Comparison of ENCODE assay signal across 8 cellular contexts in genomic region chr2:97806738-97807618, GRCh38.
DNase-seq lines count a peak whose midpoint lies in the region; ATAC-seq and TF ChIP-seq lines count a peak whose summit lies in the region.

No MANE protein-coding gene starts in this region.

- no peaks in the 10 kb centered on the region for H3K27me3 Mint-ChIP-seq in Calu3 (ENCODE audit: unreplicated experiment)
- H3K27me3 Mint-ChIP-seq in activated naive CD4-positive, alpha-beta T cell treated with anti-CD3 and anti-CD28 coated beads for 36 hours (ENCODE audit: low read depth): no peaks in the 10 kb centered on the region
- no peaks in the 10 kb centered on the region for H3K27me3 Mint-ChIP-seq in glutamatergic neuron (ENCODE audit: unreplicated experiment)

- 21 to 23% methylated on average over 12 of the region's 12 CpGs for WGBS in upper lobe of left lung, 2 donors

- peak; percentile 81 for TF ChIP-seq CTCF in Calu3 (IDR thresholded peaks at IDR 0.05; ENCODE audit: unreplicated experiment)
- peak; percentile 81 for TF ChIP-seq CTCF in glutamatergic neuron (IDR thresholded peaks at IDR 0.05; ENCODE audit: partially characterized antibody, unreplicated experiment)
- peak; percentile 76 to 89 (median 86) for TF ChIP-seq CTCF in upper lobe of left lung (IDR thresholded peaks at IDR 0.05)

- ATAC-seq in GM21825 (IDR thresholded peaks at IDR 0.05; ENCODE audit: unreplicated experiment) (peak; percentile 74), upper lobe of left lung (ENCODE audit: low FRiP score in 2 of 2) (peak; percentile 91 to 96)

- H3K27me3 ChIP-seq in upper lobe of left lung: no peaks in the 10 kb centered on the region

- H3K4me3 Mint-ChIP-seq in Calu3 (ENCODE audit: low read depth, unreplicated experiment) (no peak overlapping the region), glutamatergic neuron (ENCODE audit: unreplicated experiment) (no peak overlapping the region)
- H3K4me3 Mint-ChIP-seq in activated naive CD4-positive, alpha-beta T cell treated with anti-CD3 and anti-CD28 coated beads for 36 hours: no peak overlapping the region

- no peak for TF ChIP-seq EP300 in upper lobe of left lung (IDR thresholded peaks at IDR 0.05)

- no peaks in the 10 kb centered on the region for H3K4me1 Mint-ChIP-seq in Calu3 (ENCODE audit: low read depth, unreplicated experiment)
- no peaks in the 10 kb centered on the region for H3K4me1 Mint-ChIP-seq in activated naive CD4-positive, alpha-beta T cell treated with anti-CD3 and anti-CD28 coated beads for 36 hours (ENCODE audit: low read depth)
- no peaks in the 10 kb centered on the region for H3K4me1 Mint-ChIP-seq in glutamatergic neuron (ENCODE audit: low read depth, unreplicated experiment)

- H3K9me3 ChIP-seq in upper lobe of left lung: no peaks in the 10 kb centered on the region

- H3K9me3 Mint-ChIP-seq in Calu3 (ENCODE audit: low read depth, unreplicated experiment) (no peaks in the 10 kb centered on the region), glutamatergic neuron (ENCODE audit: unreplicated experiment) (peaks cover 2% of the 10 kb centered on the region)
- H3K9me3 Mint-ChIP-seq in activated naive CD4-positive, alpha-beta T cell treated with anti-CD3 and anti-CD28 coated beads for 36 hours: no peaks in the 10 kb centered on the region

- no peak overlapping the region for H3K27ac ChIP-seq in upper lobe of left lung

- no TSS peak for BruUV-seq in Calu3 (replicated peaks; lab: Mats Ljungman, UMichigan)

- DNase-seq in Calu3 (peak; percentile 80), NCI-H1092 (lab: John Stamatoyannopoulos, UW) (peak; percentile 33), SKM-1 (lab: John Stamatoyannopoulos, UW; ENCODE audit: unreplicated experiment) (peak; percentile 53), glutamatergic neuron (peak; percentile 89), pons (ENCODE audit: low spot score) (peak; percentile 74), upper lobe of left lung (peak; percentile 75 to 87)
- DNase-seq in activated naive CD4-positive, alpha-beta T cell treated with anti-CD3 and anti-CD28 coated beads for 36 hours: peak; percentile 90

- intact Hi-C loops in Calu3 (cut with micrococcal nuclease; ENCODE audit: unreplicated experiment): loop anchor here (2.0 to 10.0 kb wide), 6 partner anchors 140 to 578 kb away; no protein-coding TSS in a partner anchor
- intact Hi-C loops in activated naive CD4-positive, alpha-beta T cell treated with anti-CD3 and anti-CD28 coated beads for 36 hours (cut with micrococcal nuclease): loop anchor here (1.0 to 5.0 kb wide), 6 partner anchors 188 to 1030 kb away; partner anchors contain the start of gene TMEM131

- H3K27ac Mint-ChIP-seq in Calu3 (ENCODE audit: unreplicated experiment): no peak overlapping the region
- H3K27ac Mint-ChIP-seq in activated naive CD4-positive, alpha-beta T cell treated with anti-CD3 and anti-CD28 coated beads for 36 hours: no peak overlapping the region
- no peak overlapping the region for H3K27ac Mint-ChIP-seq in glutamatergic neuron (ENCODE audit: unreplicated experiment)

- CTCF ChIA-PET in Calu3 (lab: Charles Lee): interaction anchor here (0.5 to 1.2 kb wide), 6 partner anchors 58 to 578 kb away, joined by 3 to 6 read pairs (median 3); no protein-coding TSS in a partner anchor
- CTCF ChIA-PET in activated naive CD4-positive, alpha-beta T cell treated with anti-CD3 and anti-CD28 coated beads for 36 hours (lab: Charles Lee): interaction anchor here (0.5 to 2.4 kb wide), 32 partner anchors 9 to 712 kb away, joined by 3 to 16 read pairs (median 4); no protein-coding TSS in a partner anchor

- peaks cover 2 to 52% (median 15%) of the 10 kb centered on the region in 4 donors for H3K36me3 ChIP-seq in upper lobe of left lung

- peaks cover 0 to 6% (median 0%) of the 10 kb centered on the region in 4 donors for H3K4me1 ChIP-seq in upper lobe of left lung

- H3K4me3 ChIP-seq in upper lobe of left lung: no peak overlapping the region

- TF ChIP-seq POLR2A in upper lobe of left lung (IDR thresholded peaks at IDR 0.05): no peak

- H3K36me3 Mint-ChIP-seq in Calu3 (ENCODE audit: insufficient read depth, unreplicated experiment) (no peaks in the 10 kb centered on the region), glutamatergic neuron (ENCODE audit: unreplicated experiment) (no peaks in the 10 kb centered on the region)
- H3K36me3 Mint-ChIP-seq in activated naive CD4-positive, alpha-beta T cell treated with anti-CD3 and anti-CD28 coated beads for 36 hours (ENCODE audit: low read depth): peaks cover 1% of the 10 kb centered on the region

Comparison
In these comparisons a context has a peak if more than half of its experiments do, and no peak if none do; other contexts are left out.
1. DNase-seq: peak in every context shown above with its lines; median percentile 90 in activated naive CD4-positive, alpha-beta T cell treated with anti-CD3 and anti-CD28 coated beads for 36 hours; 89 in glutamatergic neuron; 81 in upper lobe of left lung; 80 in Calu3; 74 in pons; 53 in SKM-1; 33 in NCI-H1092.